Comparison of ENCODE assay signal across 20 cellular contexts in genomic region chr12:113133036-113133435, GRCh38. TPM values are rescaled to one million over a fixed set of nuclear protein-coding genes. Genes with fewer than 3 reads are reported as not detected.
DNase-seq lines count a peak whose midpoint lies in the region; ATAC-seq and TF ChIP-seq lines count a peak whose summit lies in the region.
"Had no signal": no experiment of that assay in that cellular context is flagged by ENCODE, and none has a peak within 500 bp of the region (broad histone marks: within the 10 kb centered on the region; RNA-seq: fewer than 3 reads in every experiment).

No MANE protein-coding gene starts in this region.

- CTCF ChIA-PET in CD4-positive, alpha-beta T cell (lab: Charles Lee): interaction anchor here (1.8 kb wide), 1 partner anchor 41 kb away, joined by 4 read pairs; no protein-coding TSS in a partner anchor

- H3K27me3 Mint-ChIP-seq in CD4-positive, alpha-beta T cell: no peaks in the 10 kb centered on the region
- H3K27me3 Mint-ChIP-seq in stimulated activated naive B cell treated with anti-CD40 and anti-IgM and Interleukin-4, amounts not matched to agents 10 μg/mL and 1 μg/mL and 100 μg/mL, for 72 hours: no peaks in the 10 kb centered on the region

- no peaks in the 10 kb centered on the region for H3K36me3 Mint-ChIP-seq in CD4-positive, alpha-beta T cell (ENCODE audit: low read depth)
- peaks cover 39 to 47% of the 10 kb centered on the region in 2 donors for H3K36me3 Mint-ChIP-seq in stimulated activated naive B cell treated with anti-CD40 and anti-IgM and Interleukin-4, amounts not matched to agents 10 μg/mL and 1 μg/mL and 100 μg/mL, for 72 hours
- H3K36me3 Mint-ChIP-seq: CD8-positive, alpha-beta T cell had no signal

- H3K9me3 ChIP-seq in CD4-positive, alpha-beta T cell (ENCODE audit: control insufficient read depth, low read length): no peaks in the 10 kb centered on the region

- H3K27me3 ChIP-seq in CD4-positive, alpha-beta T cell (ENCODE audit: control insufficient read depth, insufficient read depth, low read length): no peaks in the 10 kb centered on the region
- peaks cover 0 to 14% (median 0%) of the 10 kb centered on the region in 45 donors for H3K27me3 ChIP-seq in dorsolateral prefrontal cortex

- H3K9me3 Mint-ChIP-seq in CD4-positive, alpha-beta T cell: no peaks in the 10 kb centered on the region
- no peaks in the 10 kb centered on the region for H3K9me3 Mint-ChIP-seq in stimulated activated naive B cell treated with anti-CD40 and anti-IgM and Interleukin-4, amounts not matched to agents 10 μg/mL and 1 μg/mL and 100 μg/mL, for 72 hours
- H3K9me3 Mint-ChIP-seq: CD8-positive, alpha-beta T cell had no signal

- no peak for DNase-seq in CD4-positive, alpha-beta T cell
- peak; percentile 10 for DNase-seq in OCI-M1 (lab: John Stamatoyannopoulos, UW)
- DNase-seq in dorsolateral prefrontal cortex: no peak
- DNase-seq in stimulated activated naive B cell treated with anti-CD40 and anti-IgM and Interleukin-4, amounts not matched to agents 10 μg/mL and 1 μg/mL and 100 μg/mL, for 72 hours: no peak
- DNase-seq in midbrain (lab: John Stamatoyannopoulos, UW): no peak
- DNase-seq in T1000 (lab: John Stamatoyannopoulos, UW): no peak
- DNase-seq: AML-193; CD8-positive, alpha-beta T cell; H9; Karpas-422; MM.1S; NCI-H1417; NCI-H1930; NCI-H2171; NCI-H446 treated with DMSO at 0.1 percent for 48 hours; NCI-H82 had no signal

- peak overlapping the region in 6 of 59 donors; percentile 61 to 80 (median 74) for H3K4me3 ChIP-seq in dorsolateral prefrontal cortex

- H3K4me3 Mint-ChIP-seq in CD4-positive, alpha-beta T cell: peak overlapping the region; percentile 20
- H3K4me3 Mint-ChIP-seq in stimulated activated naive B cell treated with anti-CD40 and anti-IgM and Interleukin-4, amounts not matched to agents 10 μg/mL and 1 μg/mL and 100 μg/mL, for 72 hours: peak overlapping the region; percentile 22 to 96

- no peak for TF ChIP-seq CTCF in CD4-positive, alpha-beta T cell (IDR thresholded peaks at IDR 0.05)
- TF ChIP-seq CTCF in dorsolateral prefrontal cortex (IDR thresholded peaks at IDR 0.05 in 54 of 56, conservative IDR thresholded peaks at IDR 0.05 in 2 of 56; ENCODE audit: low read depth in 1 of 56, partially characterized antibody in 56 of 56): no peak

- intact Hi-C loops in CD4-positive, alpha-beta T cell (cut with DNase I, micrococcal nuclease): no loop called here
- intact Hi-C loops in dorsolateral prefrontal cortex (cut with DNase I): loop anchor here in 1 of 2 donors (5.0 kb wide), 1 partner anchor 36 kb away; no protein-coding TSS in a partner anchor

- no peak for ATAC-seq in CD4-positive, alpha-beta T cell (ENCODE audit: poor library complexity)
- ATAC-seq in stimulated activated naive B cell treated with anti-CD40 and anti-IgM and Interleukin-4, amounts not matched to agents 10 μg/mL and 1 μg/mL and 100 μg/mL, for 72 hours (replicated peaks): no peak
- no peak for ATAC-seq in GM18517 (IDR thresholded peaks at IDR 0.05; ENCODE audit: unreplicated experiment)
- ATAC-seq: CD8-positive, alpha-beta T cell had no signal

- H3K4me1 Mint-ChIP-seq in CD4-positive, alpha-beta T cell (ENCODE audit: low read depth): peaks cover 19% of the 10 kb centered on the region
- H3K4me1 Mint-ChIP-seq in stimulated activated naive B cell treated with anti-CD40 and anti-IgM and Interleukin-4, amounts not matched to agents 10 μg/mL and 1 μg/mL and 100 μg/mL, for 72 hours: peaks cover 62 to 95% of the 10 kb centered on the region in 2 donors

- no peak overlapping the region for H3K27ac Mint-ChIP-seq in CD4-positive, alpha-beta T cell
- H3K27ac Mint-ChIP-seq in stimulated activated naive B cell treated with anti-CD40 and anti-IgM and Interleukin-4, amounts not matched to agents 10 μg/mL and 1 μg/mL and 100 μg/mL, for 72 hours: no peak overlapping the region
- H3K27ac Mint-ChIP-seq: H9 had no signal

- H3K27ac ChIP-seq in CD4-positive, alpha-beta T cell (ENCODE audit: low read depth, low read length): no peak overlapping the region
- H3K27ac ChIP-seq in dorsolateral prefrontal cortex: peak overlapping the region in 33 of 59 donors; percentile 16 to 98 (median 94)

- POLR2A ChIA-PET in CD4-positive, alpha-beta T cell (lab: Charles Lee): no interaction called here

RNA-seq across cellular contexts. Expression of gene RASAL1, which starts 2.5 kb away (rescaled TPM):
- total RNA-seq in CD4-positive, alpha-beta T cell: 1 to 10 TPM; 1.2 to 2.7 TPM
- 10 to 100 TPM; 17.0 to 95.6 (median 38.8) TPM for total RNA-seq in dorsolateral prefrontal cortex

RNA-seq across cellular contexts. Expression of gene CFAP73, which starts 16.5 kb away (rescaled TPM):
- 1 to 10 TPM in 1 of 2 experiments, under 1 TPM in 1; 0.92 to 1.2 TPM for total RNA-seq in CD4-positive, alpha-beta T cell
- total RNA-seq in dorsolateral prefrontal cortex: 1 to 10 TPM in 28 of 120 experiments, under 1 TPM in 66, not detected in 26; 0.31 to 3.5 (median 0.80) TPM
- total RNA-seq: A673, Daoy, H9, SK-MEL-5 had no signal

RNA-seq across cellular contexts. Expression of gene DDX54, which starts 52.2 kb away (rescaled TPM):
- total RNA-seq in CD4-positive, alpha-beta T cell: 10 to 100 TPM; 56.8 to 61.1 TPM
- total RNA-seq in dorsolateral prefrontal cortex: 10 to 100 TPM; 20.8 to 54.8 (median 35.0) TPM

RNA-seq across cellular contexts. Expression of gene RITA1, which starts 52.5 kb away (rescaled TPM):
- total RNA-seq in CD4-positive, alpha-beta T cell: 1 to 10 TPM; 2.9 to 3.3 TPM
- 10 to 100 TPM; 12.4 to 35.1 (median 24.5) TPM for total RNA-seq in dorsolateral prefrontal cortex

Comparison
In these comparisons a context has a peak if more than half of its experiments do, and no peak if none do; other contexts are left out.
1. RNA of gene RASAL1, which starts 2.5 kb away (total RNA-seq): 17.0 to 95.6 TPM in dorsolateral prefrontal cortex; 1.2 to 2.7 TPM in CD4-positive, alpha-beta T cell; every median in the first group is over 4 times any median in the second.